In genomic region chr6:5084192-5084786, GRCh38 we compare ENCODE assay signal across 1 cellular context.
TF ChIP-seq lines count a peak whose summit lies in the region.

No MANE protein-coding gene starts in this region.

TF ChIP-seq in K562, 482 proteins besides CTCF, POLR2A, EP300 and RAD21 (continued from another document and continues in another):
- TF ChIP-seq CUX1 (CRISPR knock-in tag; IDR thresholded peaks at IDR 0.05) (no peak), ZBTB12 (CRISPR knock-in tag; IDR thresholded peaks at IDR 0.05) (no peak), FUS (optimal IDR thresholded peaks at IDR 0.05; ENCODE audit: low read depth, low read length) (no peak), BRF2 (IDR thresholded peaks at IDR 0.05; ENCODE audit: borderline replicate concordance, insufficient read depth, insufficient read length) (no peak), YY1 (IDR thresholded peaks at IDR 0.05; ENCODE audit: borderline replicate concordance in 1 of 3, control insufficient read depth in 1 of 3, extremely low read depth in 1 of 3, insufficient read depth in 3 of 3, insufficient read length in 1 of 3, insufficient replicate concordance in 2 of 3, low read depth in 1 of 3, low read length in 2 of 3) (peak in 1 of 3 experiments; percentile 53), NCOR1 (IDR thresholded peaks at IDR 0.05) (no peak), MCM5 (IDR thresholded peaks at IDR 0.05; ENCODE audit: low read depth) (no peak), GTF2A2 (tag; IDR thresholded peaks at IDR 0.05) (no peak), THRAP3 (IDR thresholded peaks at IDR 0.05; ENCODE audit: borderline replicate concordance) (no peak), POLR2H (tag; IDR thresholded peaks at IDR 0.05; ENCODE audit: low read depth) (no peak), POLR3G (IDR thresholded peaks at IDR 0.05; ENCODE audit: extremely low read depth, insufficient read length, insufficient replicate concordance) (no peak), ELK3 (CRISPR knock-in tag; IDR thresholded peaks at IDR 0.05) (no peak), CREBBP (IDR thresholded peaks at IDR 0.05; ENCODE audit: low read depth, low read length) (no peak), CHD2 (IDR thresholded peaks at IDR 0.05; ENCODE audit: low read depth, low read length) (no peak), MYNN (IDR thresholded peaks at IDR 0.05) (no peak), MYNN (CRISPR knock-in tag; IDR thresholded peaks at IDR 0.05) (no peak), ZBTB8A (IDR thresholded peaks at IDR 0.05; ENCODE audit: partially characterized antibody) (no peak), SP2 (IDR thresholded peaks at IDR 0.05; ENCODE audit: extremely low read depth, low read depth, low read length, poor library complexity, severe bottlenecking) (no peak), ARID3B (CRISPR knock-in tag; IDR thresholded peaks at IDR 0.05; ENCODE audit: borderline replicate concordance) (no peak), ZFX (CRISPR knock-in tag; IDR thresholded peaks at IDR 0.05) (peak; percentile 34; the same call in 1 of the 2 replicates), ZFP36 (IDR thresholded peaks at IDR 0.05; ENCODE audit: low read depth, low read length, partially characterized antibody) (no peak), SMAD1 (IDR thresholded peaks at IDR 0.05; ENCODE audit: low read depth, low read length, partially characterized antibody) (no peak), ETS1 (conservative IDR thresholded peaks at IDR 0.05; ENCODE audit: control insufficient read depth, low read depth, low read length) (no peak), SREBF2 (CRISPR knock-in tag; IDR thresholded peaks at IDR 0.05) (no peak), ZNF143 (CRISPR knock-in tag; IDR thresholded peaks at IDR 0.05) (no peak), ZNF77 (CRISPR knock-in tag; IDR thresholded peaks at IDR 0.05) (no peak), ZNF780A (CRISPR knock-in tag; IDR thresholded peaks at IDR 0.05) (no peak), SIN3B (IDR thresholded peaks at IDR 0.05; ENCODE audit: low read depth) (0 out of 2 replicates have a peak, but pooled peaks have one; percentile 34), FOXA3 (CRISPR knock-in tag; conservative IDR thresholded peaks at IDR 0.05 in 1 of 2, IDR thresholded peaks at IDR 0.05 in 1 of 2) (no peak), ZNF707 (CRISPR knock-in tag; conservative IDR thresholded peaks at IDR 0.05) (no peak), ZNF75A (CRISPR knock-in tag; IDR thresholded peaks at IDR 0.05) (no peak), ZBTB7A (IDR thresholded peaks at IDR 0.05; ENCODE audit: borderline replicate concordance, control insufficient read depth, low read depth, low read length) (peak; percentile 17; the same call in 1 of the 2 replicates), KLF6 (CRISPR knock-in tag; IDR thresholded peaks at IDR 0.05; ENCODE audit: borderline replicate concordance) (no peak), NR2C1 (IDR thresholded peaks at IDR 0.05) (no peak), NR2C1 (tag; IDR thresholded peaks at IDR 0.05) (no peak), TGIF2 (CRISPR knock-in tag; IDR thresholded peaks at IDR 0.05) (no peak), ZNF24 (IDR thresholded peaks at IDR 0.05) (no peak), ELF4 (CRISPR knock-in tag; IDR thresholded peaks at IDR 0.05) (no peak), ZNF592 (IDR thresholded peaks at IDR 0.05) (peak; percentile 45; the same call in 1 of the 2 replicates), IRF2 (CRISPR knock-in tag; IDR thresholded peaks at IDR 0.05) (no peak)
- TF ChIP-seq, protein P1, sequence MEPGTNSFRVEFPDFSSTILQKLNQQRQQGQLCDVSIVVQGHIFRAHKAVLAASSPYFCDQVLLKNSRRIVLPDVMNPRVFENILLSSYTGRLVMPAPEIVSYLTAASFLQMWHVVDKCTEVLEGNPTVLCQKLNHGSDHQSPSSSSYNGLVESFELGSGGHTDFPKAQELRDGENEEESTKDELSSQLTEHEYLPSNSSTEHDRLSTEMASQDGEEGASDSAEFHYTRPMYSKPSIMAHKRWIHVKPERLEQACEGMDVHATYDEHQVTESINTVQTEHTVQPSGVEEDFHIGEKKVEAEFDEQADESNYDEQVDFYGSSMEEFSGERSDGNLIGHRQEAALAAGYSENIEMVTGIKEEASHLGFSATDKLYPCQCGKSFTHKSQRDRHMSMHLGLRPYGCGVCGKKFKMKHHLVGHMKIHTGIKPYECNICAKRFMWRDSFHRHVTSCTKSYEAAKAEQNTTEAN (CRISPR knock-in tag; IDR thresholded peaks at IDR 0.05): no peak
- TF ChIP-seq, protein P2, sequence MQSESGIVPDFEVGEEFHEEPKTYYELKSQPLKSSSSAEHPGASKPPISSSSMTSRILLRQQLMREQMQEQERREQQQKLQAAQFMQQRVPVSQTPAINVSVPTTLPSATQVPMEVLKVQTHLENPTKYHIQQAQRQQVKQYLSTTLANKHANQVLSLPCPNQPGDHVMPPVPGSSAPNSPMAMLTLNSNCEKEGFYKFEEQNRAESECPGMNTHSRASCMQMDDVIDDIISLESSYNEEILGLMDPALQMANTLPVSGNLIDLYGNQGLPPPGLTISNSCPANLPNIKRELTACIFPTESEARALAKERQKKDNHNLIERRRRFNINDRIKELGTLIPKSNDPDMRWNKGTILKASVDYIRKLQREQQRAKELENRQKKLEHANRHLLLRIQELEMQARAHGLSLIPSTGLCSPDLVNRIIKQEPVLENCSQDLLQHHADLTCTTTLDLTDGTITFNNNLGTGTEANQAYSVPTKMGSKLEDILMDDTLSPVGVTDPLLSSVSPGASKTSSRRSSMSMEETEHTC (IDR thresholded peaks at IDR 0.05): no peak
- TF ChIP-seq, protein P3, sequence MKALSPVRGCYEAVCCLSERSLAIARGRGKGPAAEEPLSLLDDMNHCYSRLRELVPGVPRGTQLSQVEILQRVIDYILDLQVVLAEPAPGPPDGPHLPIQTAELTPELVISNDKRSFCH (CRISPR knock-in tag; IDR thresholded peaks at IDR 0.05): no peak
- TF ChIP-seq, protein P3 (tag; IDR thresholded peaks at IDR 0.05): no peak
- TF ChIP-seq, protein P4, sequence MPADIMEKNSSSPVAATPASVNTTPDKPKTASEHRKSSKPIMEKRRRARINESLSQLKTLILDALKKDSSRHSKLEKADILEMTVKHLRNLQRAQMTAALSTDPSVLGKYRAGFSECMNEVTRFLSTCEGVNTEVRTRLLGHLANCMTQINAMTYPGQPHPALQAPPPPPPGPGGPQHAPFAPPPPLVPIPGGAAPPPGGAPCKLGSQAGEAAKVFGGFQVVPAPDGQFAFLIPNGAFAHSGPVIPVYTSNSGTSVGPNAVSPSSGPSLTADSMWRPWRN (IDR thresholded peaks at IDR 0.05; ENCODE audit: low read depth): no peak
